Comparison of ENCODE assay signal across 21 cellular contexts in the genomic region with DNA sequence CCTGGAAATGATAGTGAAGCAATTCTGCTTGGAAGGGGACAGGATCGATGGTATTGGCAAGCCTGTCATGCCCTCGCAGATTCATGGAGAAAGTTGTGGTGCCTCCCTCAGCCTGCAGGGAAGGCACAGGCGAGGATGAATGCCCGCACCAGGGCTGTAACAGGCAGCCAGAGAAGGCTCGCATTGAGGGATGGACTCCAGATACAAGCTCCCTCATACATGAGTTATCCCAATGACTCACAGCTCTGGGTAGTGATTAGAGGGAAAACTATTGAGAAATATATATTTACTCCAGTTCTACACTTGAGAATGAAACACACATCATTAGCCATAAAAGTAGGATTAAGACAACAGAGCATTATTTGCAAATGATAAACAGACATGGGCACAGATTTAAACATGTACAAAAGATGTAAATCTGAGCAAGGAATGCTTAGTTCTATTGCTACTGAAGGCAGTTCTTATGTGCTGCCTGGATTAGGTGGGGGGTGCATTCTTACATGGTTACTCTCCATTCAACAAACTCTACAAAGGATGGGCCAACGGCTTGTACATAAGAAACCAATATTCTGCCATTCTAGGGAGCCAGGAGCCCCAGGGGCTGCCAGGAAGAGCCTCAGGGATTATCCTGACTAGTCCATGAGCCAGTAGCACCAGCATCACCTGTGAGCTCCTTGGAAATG.
DNase-seq lines count a peak whose midpoint lies in the region; ATAC-seq and TF ChIP-seq lines count a peak whose summit lies in the region.
"Had no signal": no experiment of that assay in that cellular context is flagged by ENCODE, and none has a peak within 500 bp of the region (broad histone marks: within the 10 kb centered on the region; RNA-seq: fewer than 3 reads in every experiment).

No MANE protein-coding gene starts in this region.

- H3K36me3 ChIP-seq in mucosa of descending colon (ENCODE audit: low read depth), result no peaks in the 10 kb centered on the region
- H3K36me3 ChIP-seq in upper lobe of right lung, result no peaks in the 10 kb centered on the region
- H3K36me3 ChIP-seq: breast epithelium had no signal

- ATAC-seq in omental fat pad (ENCODE audit: low FRiP score) (peak; percentile 94), mucosa of descending colon (no peak), upper lobe of right lung (no peak)
- ATAC-seq: esophagus mucosa; PC-3; stimulated activated naive CD8-positive, alpha-beta T cell treated with anti-CD3 and anti-CD28 coated beads, Interleukin-15, Interleukin-2, amounts not matched to agents 100 U/mL and 50 U/mL, for 24 hours had no signal

- in situ Hi-C loops in astrocyte of the cerebellum (cut with HindIII; ENCODE audit: low sequenced_read_pairs), result no loop called here

- intact Hi-C loops in mucosa of descending colon (cut with DNase I, micrococcal nuclease) (no loop called here), upper lobe of right lung (cut with DNase I) (no loop called here)

- no peak overlapping the region for H3K27ac ChIP-seq in upper lobe of right lung
- H3K27ac ChIP-seq: breast epithelium had no signal

- TF ChIP-seq CTCF in AG09309 (IDR thresholded peaks at IDR 0.05; ENCODE audit: control insufficient read depth, insufficient read depth, low read depth, low read length, missing control alignments), result peak; percentile 15
- no peak for TF ChIP-seq CTCF in astrocyte of the cerebellum (IDR thresholded peaks at IDR 0.05; ENCODE audit: low read depth, low read length, missing control alignments)
- no peak for TF ChIP-seq CTCF in omental fat pad (IDR thresholded peaks at IDR 0.05)
- TF ChIP-seq CTCF in mucosa of descending colon (IDR thresholded peaks at IDR 0.05), result no peak
- no peak for TF ChIP-seq CTCF in upper lobe of right lung (IDR thresholded peaks at IDR 0.05)

- H3K4me1 ChIP-seq in mucosa of descending colon (ENCODE audit: low read depth) (no peaks in the 10 kb centered on the region), upper lobe of right lung (no peaks in the 10 kb centered on the region)
- H3K4me1 ChIP-seq: breast epithelium had no signal

- DNase-seq in AG09309 (ENCODE audit: low read depth) (peak; percentile 65), HS-5 (ENCODE audit: low read depth) (peak; percentile 56), astrocyte of the cerebellum (ENCODE audit: low read depth) (peak; percentile 24), omental fat pad (ENCODE audit: low spot score) (no peak), mucosa of descending colon (no peak), upper lobe of right lung (no peak), T-helper 2 cell (no peak)
- no peak for DNase-seq in activated CD8-positive, alpha-beta memory T cell treated with anti-CD3 and anti-CD28 coated beads for 24 hours
- DNase-seq: activated CD4-positive, alpha-beta T cell treated with anti-CD3 and anti-CD28 coated beads for 48 hours; activated CD8-positive, alpha-beta memory T cell treated with anti-CD3 and anti-CD28 coated beads, Interleukin-2, amount 50 U/mL, for 48 hours; activated naive CD4-positive, alpha-beta T cell; AML-193; islet precursor cell; KBM-7; mesendoderm; NCI-H2081 treated with DMSO at 0.1 percent for 48 hours; NCI-H69; PC-3; stimulated activated naive CD8-positive, alpha-beta T cell treated with anti-CD3 and anti-CD28 coated beads, Interleukin-15, Interleukin-2, amounts not matched to agents 100 U/mL and 50 U/mL, for 24 hours had no signal

- H3K4me3 ChIP-seq in AG09309 (ENCODE audit: control insufficient read depth, low read depth, low read length) (no peak overlapping the region), astrocyte of the cerebellum (ENCODE audit: low read depth, low read length) (no peak overlapping the region), mucosa of descending colon (no peak overlapping the region), upper lobe of right lung (no peak overlapping the region)
- H3K4me3 ChIP-seq: breast epithelium had no signal

- no peaks in the 10 kb centered on the region for H3K27me3 ChIP-seq in upper lobe of right lung

- H3K9me3 ChIP-seq in mucosa of descending colon (no peaks in the 10 kb centered on the region), upper lobe of right lung (no peaks in the 10 kb centered on the region)

Comparison
In these comparisons a context has a peak if more than half of its experiments do, and no peak if none do; other contexts are left out.
1. DNase-seq: peak in AG09309 (single experiment), HS-5 (single experiment) and astrocyte of the cerebellum (single experiment); none in omental fat pad (single experiment), mucosa of descending colon (0 of 3), upper lobe of right lung (single experiment), activated CD8-positive, alpha-beta memory T cell treated with anti-CD3 and anti-CD28 coated beads for 24 hours (single experiment) and T-helper 2 cell (0 of 5).